ENCODE assay signal across 1 cellular context in the genomic region with DNA sequence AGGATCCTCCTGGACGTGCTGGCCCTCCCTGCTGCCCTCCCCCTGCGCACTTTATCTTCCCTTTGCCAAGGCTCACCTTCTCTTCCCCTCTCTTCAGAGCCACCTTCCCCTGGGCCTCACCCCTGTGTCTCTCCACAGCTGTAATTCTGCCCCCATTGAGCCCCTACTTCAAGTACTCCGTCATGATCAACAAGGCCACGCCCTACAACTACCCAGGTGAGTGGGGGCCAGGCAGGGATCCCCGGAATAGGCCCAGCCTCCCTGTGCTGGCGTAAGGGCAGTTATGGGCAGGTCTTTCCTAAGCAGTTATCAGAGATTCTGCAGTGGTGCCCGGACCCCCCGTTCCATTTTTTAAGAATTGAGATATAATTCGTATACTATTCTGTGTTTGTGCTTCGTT.
TF ChIP-seq lines count a peak whose summit lies in the region.

No MANE protein-coding gene starts in this region.

TF ChIP-seq in GM12891, 5 proteins besides CTCF, POLR2A, EP300 and RAD21 (continued from another document):
- no peak for TF ChIP-seq PAX5 (IDR thresholded peaks at IDR 0.05; ENCODE audit: insufficient read depth, low read length, severe bottlenecking)
TF ChIP-seq in GM12891: peak in this region for 0.
